Comparison of ENCODE assay signal across 1 cellular context in genomic region chr6:79078057-79078969, GRCh38.
TF ChIP-seq lines count a peak whose summit lies in the region.

PHIP (minus strand) TSS chr6:79078254; CDS start chr6:79078068, 186 bp downstream.

TF ChIP-seq in GM12878, 131 proteins besides CTCF, POLR2A, EP300 and RAD21 (continued from another document):
- TF ChIP-seq ZNF687 (IDR thresholded peaks at IDR 0.05) (peak; percentile 26; the same call in 1 of the 2 replicates), TCF7 (IDR thresholded peaks at IDR 0.05; ENCODE audit: borderline replicate concordance) (no peak), ZNF274 (IDR thresholded peaks at IDR 0.05; ENCODE audit: insufficient read depth, insufficient read length) (no peak), HCFC1 (IDR thresholded peaks at IDR 0.05; ENCODE audit: low read length) (peak; percentile 49), NFIC (IDR thresholded peaks at IDR 0.05; ENCODE audit: low read depth, low read length) (peak; percentile 47; the same call in 1 of the 2 replicates), RAD51 (IDR thresholded peaks at IDR 0.05) (no peak), FOS (IDR thresholded peaks at IDR 0.05; ENCODE audit: borderline replicate concordance, extremely low read depth, insufficient read length) (no peak), PML (IDR thresholded peaks at IDR 0.05; ENCODE audit: low read length) (peak; percentile 87), SIN3A (IDR thresholded peaks at IDR 0.05; ENCODE audit: low read depth, low read length) (peak; percentile 59; the same call in 1 of the 2 replicates)
